Comparison of ENCODE assay signal across 6 cellular contexts in the genomic region with DNA sequence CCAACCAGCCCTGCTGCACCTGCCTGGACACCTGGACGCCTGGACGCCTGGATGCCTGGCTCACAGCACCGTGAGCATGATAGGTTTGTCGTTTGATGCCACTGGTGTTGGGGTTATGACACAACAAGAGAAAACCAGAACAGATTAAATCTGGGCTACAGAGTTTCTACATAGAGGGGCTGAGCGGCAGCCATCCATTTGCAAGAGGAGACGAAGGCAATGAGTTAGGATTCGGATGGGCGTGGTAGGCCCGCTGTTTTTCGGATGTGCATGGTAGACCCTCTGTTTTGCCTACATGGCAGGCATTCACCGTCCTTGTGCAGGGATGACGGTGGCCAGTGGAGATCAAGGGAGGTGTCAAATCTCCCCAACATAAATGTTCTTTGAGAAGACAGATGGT.
"Had no signal": no experiment of that assay in that cellular context is flagged by ENCODE, and none has a peak within 500 bp of the region (broad histone marks: within the 10 kb centered on the region; RNA-seq: fewer than 3 reads in every experiment).

No MANE protein-coding gene starts in this region.

- H3K27ac ChIP-seq: HL-60 had no signal

- H3K4me3 ChIP-seq: K562 had no signal

- DNase-seq: IMR-90, KBM-7 had no signal

- H3K27ac Mint-ChIP-seq: IgD-negative memory B cell had no signal

- H3K4me1 Mint-ChIP-seq: IgD-negative memory B cell had no signal

- ATAC-seq: HepG2 had no signal

- H3K36me3 Mint-ChIP-seq: IgD-negative memory B cell had no signal
